ENCODE assay signal across 19 cellular contexts in genomic region chr10:91172348-91172747, GRCh38.
"Had no signal": no experiment of that assay in that cellular context is flagged by ENCODE, and none has a peak within 500 bp of the region (broad histone marks: within the 10 kb centered on the region; RNA-seq: fewer than 3 reads in every experiment).

No MANE protein-coding gene starts in this region.

- H3K9me3 ChIP-seq: lower lobe of right lung, neutrophil, pancreas, right lobe of liver, testis, tibial artery had no signal

- H3K4me3 ChIP-seq: lower lobe of right lung, pancreas, right lobe of liver, testis, tibial artery had no signal

- H3K4me3 Mint-ChIP-seq: effector memory CD8-positive, alpha-beta T cell; natural killer cell treated with Interleukin-12 subunit alpha and Interleukin-12 subunit beta and Interleukin-15 and Interleukin-18, amount 100 ng/mL, for 72 hours; neural crest cell; type B pancreatic cell had no signal

- H3K4me1 ChIP-seq: lower lobe of right lung, pancreas, right lobe of liver, testis had no signal

- H3K9me3 Mint-ChIP-seq: effector memory CD8-positive, alpha-beta T cell; natural killer cell treated with Interleukin-12 subunit alpha and Interleukin-12 subunit beta and Interleukin-15 and Interleukin-18, amount 100 ng/mL, for 72 hours had no signal

- DNase-seq: cortex of kidney; effector memory CD8-positive, alpha-beta T cell; erythroblast; hypothalamus; left ventricle myocardium superior; lower lobe of right lung; pancreas; right lobe of liver; small intestine; stimulated activated CD4-positive, alpha-beta T cell treated with anti-CD3 and anti-CD28 coated beads, Interleukin-15, amount 100 ng/mL, for 24 hours; stimulated activated CD4-positive, alpha-beta T cell treated with anti-CD3 and anti-CD28 coated beads, Interleukin-2, amount 100 ng/mL, for 48 hours; stimulated activated naive CD4-positive, alpha-beta T cell; substantia nigra; testis; tibial artery had no signal

- H3K27ac Mint-ChIP-seq: type B pancreatic cell had no signal

- H3K27me3 ChIP-seq: pancreas, right lobe of liver, testis, tibial artery had no signal

- H3K27ac ChIP-seq: lower lobe of right lung, neutrophil, pancreas, right lobe of liver, testis had no signal

- H3K36me3 ChIP-seq: lower lobe of right lung, neutrophil, pancreas, right lobe of liver, tibial artery had no signal

- H3K4me1 Mint-ChIP-seq: neural crest cell had no signal

- H3K27me3 Mint-ChIP-seq: effector memory CD8-positive, alpha-beta T cell; natural killer cell treated with Interleukin-12 subunit alpha and Interleukin-12 subunit beta and Interleukin-15 and Interleukin-18, amount 100 ng/mL, for 72 hours had no signal

- ATAC-seq: effector memory CD8-positive, alpha-beta T cell; left ventricle myocardium superior; lower lobe of right lung; natural killer cell treated with Interleukin-12 subunit alpha and Interleukin-12 subunit beta and Interleukin-15 and Interleukin-18, amount 100 ng/mL, for 72 hours; pancreas; right lobe of liver had no signal
